Comparison of ENCODE assay signal across 35 cellular contexts in the genomic region with DNA sequence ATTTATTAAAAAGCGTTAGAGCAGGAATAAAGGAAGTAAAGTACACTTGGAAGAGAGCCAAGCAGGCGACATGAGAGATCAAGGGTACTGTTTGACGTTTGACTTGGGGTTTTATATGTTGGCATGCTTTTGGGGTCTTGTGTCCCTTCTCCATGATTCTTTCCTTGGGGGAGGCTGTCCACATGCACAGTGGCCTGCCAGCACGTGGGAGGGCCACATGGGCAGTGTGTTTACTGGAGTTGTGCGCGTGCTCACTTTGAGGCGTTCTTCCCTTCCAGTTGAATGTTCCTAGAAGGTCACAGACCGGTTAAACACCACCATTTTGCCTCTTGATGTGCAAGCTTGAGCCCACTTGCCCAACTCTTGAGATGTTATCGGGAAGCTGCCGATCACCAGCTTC.
"Had no signal": no experiment of that assay in that cellular context is flagged by ENCODE, and none has a peak within 500 bp of the region (broad histone marks: within the 10 kb centered on the region; RNA-seq: fewer than 3 reads in every experiment).

No MANE protein-coding gene starts in this region.

- H3K9me3 ChIP-seq: adrenal gland, body of pancreas, esophagus muscularis mucosa, gastrocnemius medialis had no signal

- H3K4me1 ChIP-seq: adrenal gland, body of pancreas, foreskin keratinocyte, gastrocnemius medialis had no signal

- H3K4me3 Mint-ChIP-seq: activated CD4-positive, alpha-beta memory T cell treated with anti-CD3 and anti-CD28 coated beads for 36 hours; activated CD4-positive, alpha-beta T cell treated with anti-CD3 and anti-CD28 coated beads for 36 hours; activated CD4-positive, alpha-beta T cell treated with anti-CD3 and anti-CD28 coated beads, Interleukin-2, amount 10 ng/mL, durations not matched to agents 24 days and 14 days; activated CD8-positive, alpha-beta memory T cell treated with anti-CD3 and anti-CD28 coated beads, Interleukin-2, amount 10 ng/mL, durations not matched to agents 7 days and 5 days; activated CD8-positive, alpha-beta T cell treated with anti-CD3 and anti-CD28 coated beads, Interleukin-2, amount 10 ng/mL, durations not matched to agents 7 days and 5 days; activated naive CD4-positive, alpha-beta T cell treated with anti-CD3 and anti-CD28 coated beads for 36 hours; activated naive CD4-positive, alpha-beta T cell treated with anti-CD3 and anti-CD28 coated beads, Interleukin-2, amount 50 U/mL, for 24 hours; activated naive CD8-positive, alpha-beta T cell treated with anti-CD3 and anti-CD28 coated beads for 36 hours; activated naive CD8-positive, alpha-beta T cell treated with anti-CD3 and anti-CD28 coated beads, Interleukin-2, amount 50 U/mL, for 24 hours; activated T-helper 1 cell treated with anti-CD3 and anti-CD28 coated beads, Interleukin-12 subunit alpha, Interleukin-12 subunit beta, Interleukin-2, Interleukin-4 antibody, amounts not matched to agents 30 ng/mL and 10 ng/mL and 1 ng/mL, durations not matched to agents 14 hours and 24 hours and 36 hours; effector memory CD8-positive, alpha-beta T cell; T-helper 17 cell; T-helper 2 cell treated with Interferon-gamma antibody and Interleukin-4, amounts not matched to agents 5 μg/mL and 100 μg/mL, for 36 hours had no signal

- H3K9me3 Mint-ChIP-seq: activated CD4-positive, alpha-beta memory T cell treated with anti-CD3 and anti-CD28 coated beads for 36 hours; activated CD4-positive, alpha-beta T cell treated with anti-CD3 and anti-CD28 coated beads, Interleukin-2, amount 10 ng/mL, durations not matched to agents 24 days and 14 days; activated naive CD4-positive, alpha-beta T cell treated with anti-CD3 and anti-CD28 coated beads for 36 hours; activated naive CD4-positive, alpha-beta T cell treated with anti-CD3 and anti-CD28 coated beads, Interleukin-2, amount 50 U/mL, for 24 hours; activated naive CD8-positive, alpha-beta T cell treated with anti-CD3 and anti-CD28 coated beads for 36 hours; activated naive CD8-positive, alpha-beta T cell treated with anti-CD3 and anti-CD28 coated beads, Interleukin-2, amount 50 U/mL, for 24 hours; activated T-helper 1 cell treated with anti-CD3 and anti-CD28 coated beads, Interleukin-12 subunit alpha, Interleukin-12 subunit beta, Interleukin-2, Interleukin-4 antibody, amounts not matched to agents 30 ng/mL and 10 ng/mL and 1 ng/mL, durations not matched to agents 14 hours and 24 hours and 36 hours; activated T-helper 2 cell treated with anti-CD3 and anti-CD28 coated beads, Interferon-gamma antibody, Interleukin-2, Interleukin-4, amounts not matched to agents 10 μg/mL and 5 μg/mL and 100 μg/mL, durations not matched to agents 14 hours and 24 hours and 36 hours; effector memory CD8-positive, alpha-beta T cell; T-helper 2 cell treated with Interferon-gamma antibody and Interleukin-4, amounts not matched to agents 5 μg/mL and 100 μg/mL, for 36 hours had no signal

- H3K36me3 ChIP-seq: adrenal gland, esophagus muscularis mucosa, gastrocnemius medialis had no signal

- H3K4me1 Mint-ChIP-seq: activated CD4-positive, alpha-beta T cell treated with anti-CD3 and anti-CD28 coated beads for 36 hours; activated CD4-positive, alpha-beta T cell treated with anti-CD3 and anti-CD28 coated beads, Interleukin-2, amount 10 ng/mL, durations not matched to agents 24 days and 14 days; activated CD8-positive, alpha-beta memory T cell treated with anti-CD3 and anti-CD28 coated beads, Interleukin-2, amount 10 ng/mL, durations not matched to agents 7 days and 5 days; activated naive CD4-positive, alpha-beta T cell treated with anti-CD3 and anti-CD28 coated beads, Interleukin-2, amount 50 U/mL, for 24 hours; activated naive CD8-positive, alpha-beta T cell treated with anti-CD3 and anti-CD28 coated beads for 36 hours; activated naive CD8-positive, alpha-beta T cell treated with anti-CD3 and anti-CD28 coated beads, Interleukin-2, amount 50 U/mL, for 24 hours had no signal

- H3K27me3 ChIP-seq: adrenal gland, body of pancreas, esophagus muscularis mucosa, foreskin keratinocyte, gastrocnemius medialis had no signal

- DNase-seq: activated CD4-positive, alpha-beta memory T cell treated with anti-CD3 and anti-CD28 coated beads for 36 hours; activated CD4-positive, alpha-beta T cell treated with anti-CD3 and anti-CD28 coated beads for 36 hours; activated CD4-positive, alpha-beta T cell treated with anti-CD3 and anti-CD28 coated beads, Interleukin-2, amount 10 ng/mL, durations not matched to agents 24 days and 14 days; activated CD4-positive, CD25-positive, alpha-beta regulatory T cell; activated CD4-positive, CD25-positive, alpha-beta regulatory T cell treated with anti-CD3 and anti-CD28 coated beads, Interleukin-2, amount 50 U/mL, for 72 hours; activated CD8-positive, alpha-beta memory T cell treated with anti-CD3 and anti-CD28 coated beads, Interleukin-2, amount 10 ng/mL, durations not matched to agents 7 days and 5 days; activated CD8-positive, alpha-beta memory T cell treated with anti-CD3 and anti-CD28 coated beads, Interleukin-2, amount 50 U/mL, for 4 hours; activated CD8-positive, alpha-beta T cell treated with anti-CD3 and anti-CD28 coated beads, Interleukin-2, amount 10 ng/mL, durations not matched to agents 7 days and 5 days; activated effector memory CD4-positive, alpha-beta T cell treated with anti-CD3 and anti-CD28 coated beads, Interleukin-2, amount 50 U/mL, for 16 hours; activated naive CD4-positive, alpha-beta T cell treated with anti-CD3 and anti-CD28 coated beads for 36 hours; activated naive CD8-positive, alpha-beta T cell treated with anti-CD3 and anti-CD28 coated beads for 36 hours; activated naive CD8-positive, alpha-beta T cell treated with anti-CD3 and anti-CD28 coated beads, Interleukin-2, amount 50 U/mL, for 24 hours; activated T-cell treated with anti-CD3 and anti-CD28 coated beads, Interleukin-2, amount 50 U/mL, for 1 hour; activated T-cell treated with anti-CD3 and anti-CD28 coated beads, Interleukin-2, amount 50 U/mL, for 48 hours; adrenal gland; amygdala; aorta; caudate nucleus; cortex of kidney; dermis blood vessel endothelial cell; effector CD4-positive, alpha-beta T cell; effector memory CD8-positive, alpha-beta T cell; erythroblast; foreskin keratinocyte; glutamatergic neuron; T-helper 1 cell; T-helper 17 cell; T1000 had no signal

- ATAC-seq: activated CD4-positive, alpha-beta T cell treated with anti-CD3 and anti-CD28 coated beads for 36 hours; activated CD8-positive, alpha-beta memory T cell treated with anti-CD3 and anti-CD28 coated beads, Interleukin-2, amount 10 ng/mL, durations not matched to agents 7 days and 5 days; activated CD8-positive, alpha-beta T cell treated with anti-CD3 and anti-CD28 coated beads, Interleukin-2, amount 10 ng/mL, durations not matched to agents 7 days and 5 days; activated naive CD8-positive, alpha-beta T cell treated with anti-CD3 and anti-CD28 coated beads, Interleukin-2, amount 50 U/mL, for 24 hours; effector memory CD8-positive, alpha-beta T cell; foreskin keratinocyte; T-helper 17 cell had no signal

- H3K36me3 Mint-ChIP-seq: activated CD4-positive, alpha-beta memory T cell treated with anti-CD3 and anti-CD28 coated beads for 36 hours; activated CD8-positive, alpha-beta memory T cell treated with anti-CD3 and anti-CD28 coated beads, Interleukin-2, amount 10 ng/mL, durations not matched to agents 7 days and 5 days had no signal

- H3K27me3 Mint-ChIP-seq: activated CD4-positive, alpha-beta memory T cell treated with anti-CD3 and anti-CD28 coated beads for 36 hours; activated CD4-positive, alpha-beta T cell treated with anti-CD3 and anti-CD28 coated beads for 36 hours; activated CD4-positive, alpha-beta T cell treated with anti-CD3 and anti-CD28 coated beads, Interleukin-2, amount 10 ng/mL, durations not matched to agents 24 days and 14 days; activated CD8-positive, alpha-beta memory T cell treated with anti-CD3 and anti-CD28 coated beads, Interleukin-2, amount 10 ng/mL, durations not matched to agents 7 days and 5 days; activated naive CD4-positive, alpha-beta T cell treated with anti-CD3 and anti-CD28 coated beads, Interleukin-2, amount 50 U/mL, for 24 hours; activated naive CD8-positive, alpha-beta T cell treated with anti-CD3 and anti-CD28 coated beads for 36 hours; activated naive CD8-positive, alpha-beta T cell treated with anti-CD3 and anti-CD28 coated beads, Interleukin-2, amount 50 U/mL, for 24 hours had no signal

- H3K27ac Mint-ChIP-seq: activated CD4-positive, alpha-beta memory T cell treated with anti-CD3 and anti-CD28 coated beads for 36 hours; activated CD4-positive, alpha-beta T cell treated with anti-CD3 and anti-CD28 coated beads for 36 hours; activated CD4-positive, alpha-beta T cell treated with anti-CD3 and anti-CD28 coated beads, Interleukin-2, amount 10 ng/mL, durations not matched to agents 24 days and 14 days; activated CD8-positive, alpha-beta memory T cell treated with anti-CD3 and anti-CD28 coated beads, Interleukin-2, amount 10 ng/mL, durations not matched to agents 7 days and 5 days; activated CD8-positive, alpha-beta T cell treated with anti-CD3 and anti-CD28 coated beads, Interleukin-2, amount 10 ng/mL, durations not matched to agents 7 days and 5 days; activated naive CD4-positive, alpha-beta T cell treated with anti-CD3 and anti-CD28 coated beads for 36 hours; activated naive CD4-positive, alpha-beta T cell treated with anti-CD3 and anti-CD28 coated beads, Interleukin-2, amount 50 U/mL, for 24 hours; activated naive CD8-positive, alpha-beta T cell treated with anti-CD3 and anti-CD28 coated beads for 36 hours; activated naive CD8-positive, alpha-beta T cell treated with anti-CD3 and anti-CD28 coated beads, Interleukin-2, amount 50 U/mL, for 24 hours; activated T-helper 1 cell treated with anti-CD3 and anti-CD28 coated beads, Interleukin-12 subunit alpha, Interleukin-12 subunit beta, Interleukin-2, Interleukin-4 antibody, amounts not matched to agents 30 ng/mL and 10 ng/mL and 1 ng/mL, durations not matched to agents 14 hours and 24 hours and 36 hours; activated T-helper 2 cell treated with anti-CD3 and anti-CD28 coated beads, Interferon-gamma antibody, Interleukin-2, Interleukin-4, amounts not matched to agents 10 μg/mL and 5 μg/mL and 100 μg/mL, durations not matched to agents 14 hours and 24 hours and 36 hours; effector memory CD8-positive, alpha-beta T cell; T-helper 17 cell; T-helper 2 cell treated with Interferon-gamma antibody and Interleukin-4, amounts not matched to agents 5 μg/mL and 100 μg/mL, for 36 hours had no signal

- H3K27ac ChIP-seq: adrenal gland, body of pancreas, foreskin keratinocyte, gastrocnemius medialis had no signal

- H3K4me3 ChIP-seq: adrenal gland, body of pancreas, esophagus muscularis mucosa, gastrocnemius medialis had no signal
